28 cellular contexts compared by ENCODE assay signal in the genomic region with DNA sequence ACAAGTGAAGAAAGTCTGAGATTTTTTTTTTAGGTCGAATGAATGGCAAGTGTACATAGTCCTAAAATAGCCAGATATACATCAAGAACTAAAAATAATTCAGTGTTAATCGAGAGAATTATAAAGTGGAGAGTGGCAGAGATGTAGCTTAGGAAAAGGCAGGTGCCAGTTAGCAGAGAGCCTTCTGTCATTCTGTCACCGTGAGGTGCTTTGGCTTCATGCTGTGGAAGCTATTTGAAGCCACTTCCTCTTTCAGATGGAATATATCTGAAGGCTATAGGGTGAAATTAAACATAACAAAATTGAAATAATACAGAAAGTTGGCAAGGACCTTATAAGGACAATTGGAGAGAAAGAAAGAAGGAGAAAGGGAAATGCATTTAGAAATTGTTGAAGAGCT.
DNase-seq lines count a peak whose midpoint lies in the region; ATAC-seq, FAIRE-seq and TF ChIP-seq lines count a peak whose summit lies in the region.
"Had no signal": no experiment of that assay in that cellular context is flagged by ENCODE, and none has a peak within 500 bp of the region (broad histone marks: within the 10 kb centered on the region; RNA-seq: fewer than 3 reads in every experiment).

No MANE protein-coding gene starts in this region.

- no peak overlapping the region for H3K9ac ChIP-seq in GM12878 (ENCODE audit: control insufficient read depth, insufficient read depth, low read length)
- no peak overlapping the region for H3K9ac ChIP-seq in SK-N-SH
- H3K9ac ChIP-seq in endodermal cell (ENCODE audit: extremely low read depth, low read length, poor library complexity, severe bottlenecking), result no peak overlapping the region

- no peaks in the 10 kb centered on the region for H3K9me3 Mint-ChIP-seq in endodermal cell
- H3K9me3 Mint-ChIP-seq: neural crest cell had no signal

- TF ChIP-seq POLR2A in GM12878 (IDR thresholded peaks at IDR 0.05; ENCODE audit: low read depth, low read length), result no peak

- no peaks in the 10 kb centered on the region for H3K9me3 ChIP-seq in GM12878 (replicated peaks; ENCODE audit: control insufficient read depth, insufficient read depth, low read length)
- no peaks in the 10 kb centered on the region for H3K9me3 ChIP-seq in SK-N-SH
- H3K9me3 ChIP-seq in endodermal cell (ENCODE audit: control insufficient read depth, low read length), result no peaks in the 10 kb centered on the region
- H3K9me3 ChIP-seq: esophagus squamous epithelium, gastrocnemius medialis, mucosa of descending colon, vagina had no signal

- SMC1A ChIA-PET in GM12878 (lab: Charles Lee; ENCODE audit: uncharacterized antibody, unreplicated experiment), result interaction anchor here (1.5 kb wide), 1 partner anchor 133 kb away, joined by 4 read pairs; no protein-coding TSS in a partner anchor

- H3K4me2 ChIP-seq in GM12878 (ENCODE audit: control insufficient read depth, insufficient read depth) (no peak overlapping the region), SK-N-SH (no peak overlapping the region)

- no peak for FAIRE-seq in GM12878 (lab: Jason Lieb, UNC)

- H3F3A ChIP-seq in SK-N-SH (replicated peaks; ENCODE audit: insufficient read depth), result no peaks in the 10 kb centered on the region

- POLR2A ChIA-PET in GM12878 (lab: Charles Lee), result no interaction called here
- POLR2A ChIA-PET in SK-N-SH (lab: Yijun Ruan, JAX), result no interaction called here

- WGBS in GM12878 (ENCODE audit: insufficient coverage, insufficient replicate concordance, low lambda C conversion rate, missing lambda C conversion rate), result 0% methylated on average over 3 of the region's 3 CpGs
- 45% methylated on average over 3 of the region's 3 CpGs for WGBS in SK-N-SH (ENCODE audit: low lambda C conversion rate)
- WGBS in endodermal cell (ENCODE audit: insufficient coverage in 1 of 2, insufficient read length in 1 of 2), 2 experiments, result 57% methylated on average over 3 of the region's 3 CpGs; no CpG with 5 or more reads in 1 of the 2 experiments

- DNase-seq in GM12878 (ENCODE audit: low read depth, low spot score) (no peak), mucosa of gallbladder (ENCODE audit: low spot score) (no peak), SK-N-SH (no peak), endodermal cell (no peak)
- DNase-seq: activated CD4-positive, alpha-beta T cell treated with anti-CD3 and anti-CD28 coated beads for 1 hour; activated CD8-positive, alpha-beta memory T cell treated with anti-CD3 and anti-CD28 coated beads for 24 hours; activated naive CD4-positive, alpha-beta T cell treated with Interleukin-2 at 50 U/mL for 16 hours; activated T-cell treated with anti-CD3 and anti-CD28 coated beads, Interleukin-2, amount 50 U/mL, for 24 hours; Calu3; EL; esophagus squamous epithelium; gastrocnemius medialis; HCEC 1CT; hippocampal formation; IMR-90; mucosa of descending colon; NCI-H2171; NCI-H524; stimulated activated CD4-positive, alpha-beta T cell treated with anti-CD3 and anti-CD28 coated beads, Interleukin-1b, Interleukin-23, amount 100 ng/mL, for 48 hours; stimulated activated naive B cell treated with anti-CD40 and anti-IgM and Interleukin-4, amounts not matched to agents 10 μg/mL and 1 μg/mL and 100 μg/mL, for 72 hours; SW 1271 had no signal

- H3K27ac ChIP-seq in GM12878 (ENCODE audit: control insufficient read depth, insufficient read depth), result no peak overlapping the region
- no peak overlapping the region for H3K27ac ChIP-seq in SK-N-SH (ENCODE audit: low read depth in 2 of 2, low read length in 1 of 2)
- H3K27ac ChIP-seq in endodermal cell (ENCODE audit: low read depth, low read length), result no peak overlapping the region
- H3K27ac ChIP-seq: C4-2B, coronary artery, esophagus squamous epithelium, gastrocnemius medialis, vagina had no signal

- no peaks in the 10 kb centered on the region for H3K27me3 Mint-ChIP-seq in endodermal cell (ENCODE audit: insufficient read depth)
- H3K27me3 Mint-ChIP-seq: activated T-cell treated with anti-CD3 and anti-CD28 coated beads, Interleukin-2, amount 50 U/mL, for 24 hours; stimulated activated naive B cell treated with anti-CD40 and anti-IgM and Interleukin-4, amounts not matched to agents 10 μg/mL and 1 μg/mL and 100 μg/mL, for 72 hours had no signal

- CTCF ChIA-PET in GM12878 (lab: Yijun Ruan, JAX) (no interaction called here), SK-N-SH (lab: Yijun Ruan, JAX) (no interaction called here)

- ATAC-seq in GM18870 (IDR thresholded peaks at IDR 0.05; ENCODE audit: unreplicated experiment) (peak; percentile 65), GM21529 (IDR thresholded peaks at IDR 0.05; ENCODE audit: unreplicated experiment) (peak; percentile 51), HG03175 (IDR thresholded peaks at IDR 0.05; ENCODE audit: unreplicated experiment) (peak; percentile 71), GM12878 (peak; percentile 51)
- ATAC-seq: gastrocnemius medialis, mucosa of descending colon had no signal

- no peaks in the 10 kb centered on the region for H3K4me1 ChIP-seq in GM12878 (ENCODE audit: control insufficient read depth, insufficient read depth, low read length)
- peaks cover 0 to 3% of the 10 kb centered on the region in 2 experiments; a peak in 1 of 4 replicates for H3K4me1 ChIP-seq in SK-N-SH (ENCODE audit: control insufficient read depth in 1 of 2, insufficient read depth in 2 of 2, low read depth in 1 of 2, low read length in 1 of 2)
- no peaks in the 10 kb centered on the region for H3K4me1 ChIP-seq in endodermal cell (ENCODE audit: control insufficient read depth, insufficient read depth, low read length)
- H3K4me1 ChIP-seq: esophagus squamous epithelium, gastrocnemius medialis, vagina had no signal

- H3K9me2 ChIP-seq in SK-N-SH, result no peaks in the 10 kb centered on the region

- H2AFZ ChIP-seq in GM12878 (ENCODE audit: control insufficient read depth, low read depth, low read length), result no peak overlapping the region
- H2AFZ ChIP-seq in SK-N-SH (ENCODE audit: low read depth), result no peak overlapping the region

- RAD21 ChIA-PET in GM12878 (lab: Charles Lee; ENCODE audit: unreplicated experiment), result no interaction called here

- no peak overlapping the region for H3K4me3 Mint-ChIP-seq in endodermal cell
- H3K4me3 Mint-ChIP-seq: activated T-cell treated with anti-CD3 and anti-CD28 coated beads, Interleukin-2, amount 50 U/mL, for 24 hours; neural crest cell; stimulated activated naive B cell treated with anti-CD40 and anti-IgM and Interleukin-4, amounts not matched to agents 10 μg/mL and 1 μg/mL and 100 μg/mL, for 72 hours had no signal

- H3K36me3 ChIP-seq in GM12878 (ENCODE audit: control insufficient read depth in 2 of 2, insufficient read depth in 2 of 2, low read length in 1 of 2) (no peaks in the 10 kb centered on the region), SK-N-SH (replicated peaks in 1 of 2; ENCODE audit: control insufficient read depth in 1 of 2, insufficient read depth in 2 of 2, low read length in 1 of 2) (no peaks in the 10 kb centered on the region), endodermal cell (ENCODE audit: control insufficient read depth, insufficient read depth, low read length) (no peaks in the 10 kb centered on the region)
- H3K36me3 ChIP-seq: esophagus squamous epithelium, gastrocnemius medialis, vagina had no signal

- H3K27me3 ChIP-seq in GM12878 (replicated peaks in 1 of 2; ENCODE audit: control insufficient read depth in 2 of 2, insufficient read depth in 2 of 2, low read length in 1 of 2) (no peaks in the 10 kb centered on the region; a peak in 1 of 4 replicates), SK-N-SH (ENCODE audit: insufficient read depth) (no peaks in the 10 kb centered on the region), endodermal cell (ENCODE audit: control insufficient read depth, insufficient read depth, low read length, poor library complexity, severe bottlenecking) (no peaks in the 10 kb centered on the region)
- H3K27me3 ChIP-seq: esophagus squamous epithelium, gastrocnemius medialis, vagina had no signal

- in situ Hi-C loops in GM12878 (cut with MboI), result no loop called here

- H3K4me3 ChIP-seq in GM12878 (no peak overlapping the region), SK-N-SH (ENCODE audit: low read depth in 2 of 2, low read length in 1 of 2) (no peak overlapping the region), endodermal cell (ENCODE audit: low read length) (no peak overlapping the region)
- H3K4me3 ChIP-seq: coronary artery, esophagus squamous epithelium, gastrocnemius medialis, mucosa of descending colon, vagina had no signal

- TF ChIP-seq EP300 in GM12878 (IDR thresholded peaks at IDR 0.05; ENCODE audit: borderline replicate concordance in 1 of 2, control insufficient read depth in 1 of 2, low read depth in 2 of 2, low read length in 2 of 2) (no peak), SK-N-SH (IDR thresholded peaks at IDR 0.05; ENCODE audit: borderline replicate concordance in 1 of 2, low read depth in 1 of 2, low read length in 1 of 2) (no peak)

- no peak for TF ChIP-seq CTCF in GM12878 (IDR thresholded peaks at IDR 0.05 in 2 of 3, conservative IDR thresholded peaks at IDR 0.05 in 1 of 3; ENCODE audit: control insufficient read depth in 2 of 3, extremely low read depth in 1 of 3, insufficient read depth in 1 of 3, low read depth in 3 of 3, low read length in 3 of 3)
- TF ChIP-seq CTCF in SK-N-SH (IDR thresholded peaks at IDR 0.05), result no peak
- TF ChIP-seq CTCF in endodermal cell (conservative IDR thresholded peaks at IDR 0.05), result no peak

- H3K79me2 ChIP-seq in GM12878 (ENCODE audit: control insufficient read depth, insufficient read depth, low read length), result no peaks in the 10 kb centered on the region
- H3K79me2 ChIP-seq in SK-N-SH (ENCODE audit: insufficient read depth), result no peaks in the 10 kb centered on the region

- H4K20me1 ChIP-seq in GM12878 (ENCODE audit: control insufficient read depth, insufficient read depth) (no peaks in the 10 kb centered on the region), SK-N-SH (ENCODE audit: insufficient read depth) (no peaks in the 10 kb centered on the region)

- no peaks in the 10 kb centered on the region for H3K36me3 Mint-ChIP-seq in endodermal cell (ENCODE audit: low read depth)
- H3K36me3 Mint-ChIP-seq: stimulated activated naive B cell treated with anti-CD40 and anti-IgM and Interleukin-4, amounts not matched to agents 10 μg/mL and 1 μg/mL and 100 μg/mL, for 72 hours had no signal

- BruUV-seq in GM12878 (replicated peaks; lab: Mats Ljungman, UMichigan), result no TSS peak

- H3K27ac Mint-ChIP-seq in endodermal cell, result no peak overlapping the region
- H3K27ac Mint-ChIP-seq: activated T-cell treated with anti-CD3 and anti-CD28 coated beads, Interleukin-2, amount 50 U/mL, for 24 hours; stimulated activated naive B cell treated with anti-CD40 and anti-IgM and Interleukin-4, amounts not matched to agents 10 μg/mL and 1 μg/mL and 100 μg/mL, for 72 hours had no signal

- intact Hi-C loops in GM12878 (cut with micrococcal nuclease; ENCODE audit: unreplicated experiment), result no loop called here

- TF ChIP-seq RAD21 in GM12878 (IDR thresholded peaks at IDR 0.05; ENCODE audit: insufficient read depth, low read depth, low read length), result no peak
- TF ChIP-seq RAD21 in SK-N-SH (IDR thresholded peaks at IDR 0.05; ENCODE audit: low read length), result no peak

- no peaks in the 10 kb centered on the region for H3K4me1 Mint-ChIP-seq in endodermal cell
- H3K4me1 Mint-ChIP-seq: neural crest cell had no signal

TF ChIP-seq in GM12878, 131 proteins besides CTCF, POLR2A, EP300 and RAD21 (continues in another document):
- TF ChIP-seq SPI1 (IDR thresholded peaks at IDR 0.05; ENCODE audit: borderline replicate concordance, insufficient read depth, low read depth, low read length), result peak; percentile 50; the same call in 1 of the 2 replicates
